In the genomic region with DNA sequence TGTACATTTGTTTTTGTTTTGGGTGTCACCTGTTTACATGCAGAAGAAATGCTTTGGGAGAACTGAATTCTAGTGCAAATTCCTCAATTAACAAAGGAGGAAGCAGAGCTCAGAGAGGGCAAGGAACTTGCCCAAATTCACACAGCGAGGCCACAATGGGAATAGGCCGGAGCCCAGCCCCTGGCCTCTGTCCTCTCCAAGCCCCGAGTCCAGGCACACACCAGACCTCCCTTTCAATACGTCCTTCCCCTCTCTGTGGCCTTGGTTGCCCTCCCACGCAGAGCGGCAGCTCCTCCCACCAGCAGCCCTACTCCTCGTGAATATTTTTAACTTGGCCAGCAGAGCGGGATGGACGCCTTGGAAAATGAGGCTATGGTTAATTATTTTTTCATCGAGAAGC, we compare ENCODE assay signal across 24 cellular contexts. TPM values are rescaled to one million over a fixed set of nuclear protein-coding genes. Genes with fewer than 3 reads are reported as not detected.
A peak's percentile ranks its signal among the peaks of the same experiment; 100 is the strongest.
DNase-seq lines count a peak whose midpoint lies in the region; ATAC-seq, FAIRE-seq and TF ChIP-seq lines count a peak whose summit lies in the region.
"Had no signal": no experiment of that assay in that cellular context is flagged by ENCODE, and none has a peak within 500 bp of the region (broad histone marks: within the 10 kb centered on the region; RNA-seq: fewer than 3 reads in every experiment).

No MANE protein-coding gene starts in this region.

- in situ Hi-C loops in K562 (cut with MboI) = no loop called here

- BruUV-seq in K562 (replicated peaks; lab: Mats Ljungman, UMichigan) = no TSS peak

- H3K4me3 Mint-ChIP-seq in activated T-helper 17 cell treated with anti-CD3 and anti-CD28 coated beads, Interleukin-2, amount 50 U/mL, for 72 hours = no peak overlapping the region
- H3K4me3 Mint-ChIP-seq in glutamatergic neuron (ENCODE audit: unreplicated experiment) = no peak overlapping the region
- H3K4me3 Mint-ChIP-seq: dendritic cell treated with granulocyte-macrophage colony-stimulating factor and Interleukin-4, amounts not matched to agents 40 ng/mL and 50 ng/mL, for 4 days; T-helper 1 cell treated with Interleukin-12 subunit alpha and Interleukin-12 subunit beta and Interleukin-4 antibody, amounts not matched to agents 30 μg/mL and 1 μg/mL, for 36 hours had no signal

- peaks cover 0 to 26% (median 17%) of the 10 kb centered on the region in 12 donors for H3K4me1 ChIP-seq in heart left ventricle
- peaks cover 9 to 35% of the 10 kb centered on the region in 2 experiments; a peak in 4 of 5 replicates for H3K4me1 ChIP-seq in K562 (replicated peaks in 1 of 2; ENCODE audit: control insufficient read depth in 2 of 2, insufficient read depth in 2 of 2, low read length in 2 of 2)
- H3K4me1 ChIP-seq in mucosa of rectum (ENCODE audit: control insufficient read depth in 2 of 2, insufficient read depth in 2 of 2, low read length in 2 of 2) = peaks cover 22 to 37% of the 10 kb centered on the region in 2 donors

- H3K36me3 ChIP-seq in heart left ventricle = peaks cover 0 to 10% (median under 1%) of the 10 kb centered on the region in 9 donors
- H3K36me3 ChIP-seq in K562 (ENCODE audit: control insufficient read depth, insufficient read depth, low read length) = no peaks in the 10 kb centered on the region
- H3K36me3 ChIP-seq in mucosa of rectum (ENCODE audit: control insufficient read depth in 2 of 2, insufficient read depth in 2 of 2, low read length in 2 of 2) = peaks cover 2 to 4% of the 10 kb centered on the region in 2 donors

- H3K9me1 ChIP-seq in K562 (ENCODE audit: control insufficient read depth, insufficient read depth, low read length) = no peaks in the 10 kb centered on the region

- no peaks in the 10 kb centered on the region for H4K20me1 ChIP-seq in K562 (replicated peaks; ENCODE audit: control insufficient read depth, insufficient read depth, low read length)

- 23 to 37% (median 25%) methylated on average over 10 of the region's 10 CpGs for WGBS in heart left ventricle, 4 donors
- 19% methylated on average over 5 of the region's 10 CpGs for whole genome bisulfite sequencing in K562 (ENCODE audit: insufficient coverage, low coverage, missing lambda C conversion rate)

- no peak for FAIRE-seq in K562 (lab: Jason Lieb, UNC)
- FAIRE-seq: GM12892 had no signal

- H3K27ac Mint-ChIP-seq in activated T-helper 17 cell treated with anti-CD3 and anti-CD28 coated beads, Interleukin-2, amount 50 U/mL, for 72 hours = no peak overlapping the region
- H3K27ac Mint-ChIP-seq in glutamatergic neuron (ENCODE audit: unreplicated experiment) = no peak overlapping the region
- H3K27ac Mint-ChIP-seq: activated B cell treated with CpG ODN at 0.5 μM for 24 hours; dendritic cell treated with granulocyte-macrophage colony-stimulating factor and Interleukin-4, amounts not matched to agents 40 ng/mL and 50 ng/mL, for 4 days; IgD-negative memory B cell; T-helper 1 cell treated with Interleukin-12 subunit alpha and Interleukin-12 subunit beta and Interleukin-4 antibody, amounts not matched to agents 30 μg/mL and 1 μg/mL, for 36 hours had no signal

- peaks cover 34% of the 10 kb centered on the region for H3K27me3 Mint-ChIP-seq in activated T-helper 17 cell treated with anti-CD3 and anti-CD28 coated beads, Interleukin-2, amount 50 U/mL, for 72 hours
- peaks cover 17% of the 10 kb centered on the region for H3K27me3 Mint-ChIP-seq in glutamatergic neuron (ENCODE audit: unreplicated experiment)

- peaks cover 5% of the 10 kb centered on the region for H3K4me1 Mint-ChIP-seq in activated T-helper 17 cell treated with anti-CD3 and anti-CD28 coated beads, Interleukin-2, amount 50 U/mL, for 72 hours
- peaks cover 2% of the 10 kb centered on the region for H3K4me1 Mint-ChIP-seq in glutamatergic neuron (ENCODE audit: low read depth, unreplicated experiment)

- no peak for TF ChIP-seq EP300 in K562 (IDR thresholded peaks at IDR 0.05; ENCODE audit: low read length)

- POLR2A ChIA-PET in K562 (lab: Yijun Ruan, JAX) = interaction anchor here (0.6 to 0.7 kb wide), 2 partner anchors 48 to 579 kb away, joined by 3 read pairs; no protein-coding TSS in a partner anchor

- H3K79me2 ChIP-seq in K562 (ENCODE audit: control insufficient read depth, insufficient read depth, low read length) = no peaks in the 10 kb centered on the region; the same call in 2 of the 3 replicates

- H3K4me2 ChIP-seq in K562 (ENCODE audit: insufficient read depth, low read length) = peak overlapping the region; percentile 32

- peak overlapping the region in 1 of 2 experiments; percentile 20; a peak in 1 of 4 replicates for H3K9ac ChIP-seq in K562 (ENCODE audit: insufficient read depth in 1 of 2, low read depth in 2 of 2, low read length in 2 of 2)
- H3K9ac ChIP-seq in mucosa of rectum (ENCODE audit: low read depth in 1 of 2, low read length in 2 of 2) = peak overlapping the region in 1 of 2 donors; percentile 23

- CTCF ChIA-PET in K562 (lab: Yijun Ruan, JAX; ENCODE audit: low intra/inter-chr PET ratio) = no interaction called here

- TF ChIP-seq POLR2A in heart left ventricle (IDR thresholded peaks at IDR 0.05) (no peak), K562 (conservative IDR thresholded peaks at IDR 0.05) (no peak)

- H3K4me3 ChIP-seq in heart left ventricle (no peak overlapping the region), K562 (no peak overlapping the region), mucosa of rectum (ENCODE audit: low read length in 2 of 2) (no peak overlapping the region)
- H3K4me3 ChIP-seq: MG63, mucosa of descending colon, stomach had no signal

- no peak for TF ChIP-seq CTCF in heart left ventricle (IDR thresholded peaks at IDR 0.05)
- TF ChIP-seq CTCF in K562 (IDR thresholded peaks at IDR 0.05 in 2 of 3, conservative IDR thresholded peaks at IDR 0.05 in 1 of 3; ENCODE audit: insufficient read depth in 2 of 3, low read depth in 1 of 3, low read length in 3 of 3) = no peak
- no peak for TF ChIP-seq CTCF in glutamatergic neuron (IDR thresholded peaks at IDR 0.05; ENCODE audit: partially characterized antibody, unreplicated experiment)

- ATAC-seq in heart left ventricle = peak in 3 of 4 donors; percentile 26 to 71 (median 44)
- ATAC-seq in K562 = no peak; the same call in 2 of the 3 replicates
- ATAC-seq in activated T-helper 17 cell treated with anti-CD3 and anti-CD28 coated beads, Interleukin-2, amount 50 U/mL, for 72 hours (replicated peaks) = no peak

- intact Hi-C loops in heart left ventricle (cut with DNase I) = no loop called here
- intact Hi-C loops in cardiac septum (cut with DNase I) = no loop called here
- intact Hi-C loops in K562 (cut with micrococcal nuclease) = no loop called here

- no peak overlapping the region for H2AFZ ChIP-seq in K562 (ENCODE audit: low read depth, low read length)

- H3K9me3 Mint-ChIP-seq in activated T-helper 17 cell treated with anti-CD3 and anti-CD28 coated beads, Interleukin-2, amount 50 U/mL, for 72 hours = no peaks in the 10 kb centered on the region
- peaks cover 10% of the 10 kb centered on the region for H3K9me3 Mint-ChIP-seq in glutamatergic neuron (ENCODE audit: unreplicated experiment)
- H3K9me3 Mint-ChIP-seq: dendritic cell treated with granulocyte-macrophage colony-stimulating factor and Interleukin-4, amounts not matched to agents 40 ng/mL and 50 ng/mL, for 4 days; T-helper 1 cell treated with Interleukin-12 subunit alpha and Interleukin-12 subunit beta and Interleukin-4 antibody, amounts not matched to agents 30 μg/mL and 1 μg/mL, for 36 hours had no signal

- DNase-seq in heart left ventricle (no peak), cardiac septum (ENCODE audit: low spot score) (no peak), K562 (ENCODE audit: extremely low read depth in 1 of 4, low spot score in 3 of 4) (peak; percentile 29 to 56 (median 46)), DMS114 treated with DMSO at 0.1 percent for 48 hours (lab: John Stamatoyannopoulos, UW; ENCODE audit: unreplicated experiment) (no peak), glutamatergic neuron (no peak), A172 (ENCODE audit: low spot score) (no peak)
- DNase-seq: activated B cell treated with CpG ODN at 0.5 μM for 24 hours; C1 segment of cervical spinal cord; MG63; NCI-H1436 treated with DMSO at 0.1 percent for 48 hours; NCI-H748 treated with DMSO at 0.1 percent for 48 hours; stimulated activated CD4-positive, alpha-beta T cell treated with anti-CD3 and anti-CD28 coated beads, Interleukin-2, amount 100 ng/mL, for 48 hours; stomach had no signal

- TF ChIP-seq RAD21 in K562 (CRISPR knock-in tag; conservative IDR thresholded peaks at IDR 0.05 in 1 of 2, IDR thresholded peaks at IDR 0.05 in 1 of 2) = no peak

- H3K36me3 Mint-ChIP-seq in activated T-helper 17 cell treated with anti-CD3 and anti-CD28 coated beads, Interleukin-2, amount 50 U/mL, for 72 hours (ENCODE audit: low read depth) = peaks cover 6% of the 10 kb centered on the region
- no peaks in the 10 kb centered on the region for H3K36me3 Mint-ChIP-seq in glutamatergic neuron (ENCODE audit: unreplicated experiment)
- H3K36me3 Mint-ChIP-seq: IgD-negative memory B cell had no signal

- H3K27me3 ChIP-seq in heart left ventricle = peaks cover 0 to 32% (median 16%) of the 10 kb centered on the region in 9 donors
- H3K27me3 ChIP-seq in K562 (ENCODE audit: control insufficient read depth in 2 of 2, insufficient read depth in 2 of 2, low read length in 2 of 2) = no peaks in the 10 kb centered on the region; a peak in 1 of 5 replicates
- no peaks in the 10 kb centered on the region for H3K27me3 ChIP-seq in mucosa of rectum (ENCODE audit: control insufficient read depth in 2 of 2, insufficient read depth in 2 of 2, low read length in 2 of 2)
- H3K27me3 ChIP-seq: MG63 had no signal

- H3K27ac ChIP-seq in heart left ventricle = peak overlapping the region in 4 of 12 donors; percentile 4 to 55 (median 17)
- no peak overlapping the region for H3K27ac ChIP-seq in K562 (ENCODE audit: extremely low read depth, low read depth, low read length)
- H3K27ac ChIP-seq in mucosa of rectum (ENCODE audit: low read depth in 2 of 2, low read length in 2 of 2) = peak overlapping the region; percentile 31 to 48
- H3K27ac ChIP-seq: HL-60 had no signal

- H3K9me3 ChIP-seq in heart left ventricle = peaks cover 0 to 4% (median 0%) of the 10 kb centered on the region in 12 donors
- no peaks in the 10 kb centered on the region for H3K9me3 ChIP-seq in K562 (replicated peaks; ENCODE audit: control insufficient read depth, insufficient read depth, low read depth, low read length)
- H3K9me3 ChIP-seq in mucosa of rectum (ENCODE audit: control insufficient read depth in 2 of 2, low read length in 2 of 2) = no peaks in the 10 kb centered on the region
- H3K9me3 ChIP-seq: MG63, mucosa of descending colon, stomach had no signal

RNA-seq across cellular contexts. Expression of a gene that starts 1.5 kb away (rescaled TPM):
- 10 to 100 TPM in 3 of 9 donors, 1 to 10 TPM in 6; 5.2 to 12.6 (median 8.1) TPM for total RNA-seq in heart left ventricle
- polyA plus RNA-seq in heart left ventricle = 10 to 100 TPM in 1 of 2 donors, 1 to 10 TPM in 1; 7.8 to 13.9 TPM
- 6.0 TPM for total RNA-seq in cardiac septum
- 5.4 and 20.1 TPM in 2 replicates for total RNA-seq in K562 (2011; cell fraction: chromatin; rRNA removed; ENCODE audit: low replicate concordance)
- total RNA-seq in K562 (2011; cell fraction: nucleolus; rRNA removed) = 9.2 and 11.7 TPM in 2 replicates
- total RNA-seq in K562 (2011; cell fraction: nucleoplasm; rRNA removed) = 6.9 and 8.3 TPM in 2 replicates
- total RNA-seq in K562 (2014; rRNA removed) = 4.2 and 4.4 TPM in 2 replicates
- total RNA-seq in K562 (2014; rRNA removed; fragmentation: Illumina TruSeq; extraction: Trizol) = 0.57 and 0.84 TPM in 2 replicates
- 1.6 TPM in 2 replicates for total RNA-seq in K562 (2015; rRNA removed; fragmentation: Illumina TruSeq; extraction: Trizol)
- total RNA-seq in K562 (2021) = 4.6 and 5.8 TPM in 2 replicates
- 3.0 and 4.2 TPM in 2 replicates for polyA plus RNA-seq in K562 (2011; rRNA removed)
- 4.8 and 9.8 TPM in 2 replicates for polyA plus RNA-seq in K562 (2011; cell fraction: cytosol; rRNA removed)
- 14.1 and 18.7 TPM in 2 replicates for polyA plus RNA-seq in K562 (2011; cell fraction: nucleus; rRNA removed)
- polyA plus RNA-seq in K562 (2012) = 2.4 and 4.6 TPM in 2 replicates
- polyA plus RNA-seq in K562 (2014; fragmentation: Illumina TruSeq; extraction: Trizol) = 1.5 and 3.2 TPM in 2 replicates
- polyA plus RNA-seq in K562 (2014; fragmentation: Nextera tagmentation; extraction: Ambion mirVana) = under 1 TPM; 0.13 to 0.20 TPM
- 3.6 and 5.8 TPM in 2 replicates for polyA plus RNA-seq in K562 (2014; rRNA removed)
- 1.2 and 1.3 TPM in 2 replicates for polyA minus RNA-seq in K562 (2011; rRNA and poly(A)+ RNA removed)
- polyA minus RNA-seq in K562 (2011; cell fraction: cytosol; rRNA and poly(A)+ RNA removed) = 5.9 TPM in 2 replicates
- polyA minus RNA-seq in K562 (2011; cell fraction: nucleus; rRNA and poly(A)+ RNA removed) = 4.6 and 4.7 TPM in 2 replicates
- under 1 TPM in 1 of 2 donors, not detected in 1; 0.09 TPM for total RNA-seq in activated T-helper 17 cell treated with anti-CD3 and anti-CD28 coated beads, Interleukin-2, amount 50 U/mL, for 72 hours
- total RNA-seq in glutamatergic neuron (ENCODE audit: unreplicated experiment) = 2.7 TPM
- total RNA-seq in A172 (2014; rRNA removed; shearing (Covaris generic)) = 20.4 and 41.0 TPM in 2 replicates
- total RNA-seq: activated B cell treated with CpG ODN at 0.5 μM for 24 hours had no signal
- polyA plus RNA-seq: IgD-negative memory B cell had no signal

RNA-seq across cellular contexts. Expression of a gene that starts 34.6 kb away (rescaled TPM):
- 10 to 100 TPM in 4 of 9 donors, 1 to 10 TPM in 5; 5.8 to 25.6 (median 9.6) TPM for total RNA-seq in heart left ventricle
- polyA plus RNA-seq in heart left ventricle = 10 to 100 TPM in 1 of 2 donors, 1 to 10 TPM in 1; 7.1 to 16.3 TPM
- total RNA-seq in cardiac septum = 5.3 TPM
- 0.83 TPM in 1 of 2 replicates, not detected in the other for total RNA-seq in K562 (2011; cell fraction: chromatin; rRNA removed; ENCODE audit: low replicate concordance)
- total RNA-seq in K562 (2011; cell fraction: nucleolus; rRNA removed) = not detected in 2 replicates
- total RNA-seq in K562 (2011; cell fraction: nucleoplasm; rRNA removed) = not detected in 2 replicates
- 0.53 and 0.54 TPM in 2 replicates for total RNA-seq in K562 (2014; rRNA removed)
- 0.32 TPM in 1 of 2 replicates, not detected in the other for total RNA-seq in K562 (2014; rRNA removed; fragmentation: Illumina TruSeq; extraction: Trizol)
- 0.26 TPM in 1 of 2 replicates, not detected in the other for total RNA-seq in K562 (2015; rRNA removed; fragmentation: Illumina TruSeq; extraction: Trizol)
- 0.73 and 0.89 TPM in 2 replicates for total RNA-seq in K562 (2021)
- 0.08 and 0.38 TPM in 2 replicates for polyA plus RNA-seq in K562 (2011; rRNA removed)
- 0.18 and 1.2 TPM in 2 replicates for polyA plus RNA-seq in K562 (2011; cell fraction: cytosol; rRNA removed)
- polyA plus RNA-seq in K562 (2011; cell fraction: nucleus; rRNA removed) = 0.10 and 1.6 TPM in 2 replicates
- 0.10 and 0.86 TPM in 2 replicates for polyA plus RNA-seq in K562 (2012)
- polyA plus RNA-seq in K562 (2014; fragmentation: Illumina TruSeq; extraction: Trizol) = 0.14 and 0.16 TPM in 2 replicates
- not detected for polyA plus RNA-seq in K562 (2014; fragmentation: Nextera tagmentation; extraction: Ambion mirVana)
- polyA plus RNA-seq in K562 (2014; rRNA removed) = 0.13 and 0.20 TPM in 2 replicates
- 0.49 TPM in 1 of 2 replicates, not detected in the other for polyA minus RNA-seq in K562 (2011; rRNA and poly(A)+ RNA removed)
- polyA minus RNA-seq in K562 (2011; cell fraction: cytosol; rRNA and poly(A)+ RNA removed) = not detected in 2 replicates
- polyA minus RNA-seq in K562 (2011; cell fraction: nucleus; rRNA and poly(A)+ RNA removed) = not detected in 2 replicates
- total RNA-seq in activated T-helper 17 cell treated with anti-CD3 and anti-CD28 coated beads, Interleukin-2, amount 50 U/mL, for 72 hours = 100 to 1,000 TPM; 170 to 245 TPM
- total RNA-seq in glutamatergic neuron (ENCODE audit: unreplicated experiment) = 61.1 TPM
- total RNA-seq in A172 (2014; rRNA removed; shearing (Covaris generic)) = 0.86 and 0.95 TPM in 2 replicates

RNA-seq across cellular contexts. Expression of a gene that starts 39.5 kb away (rescaled TPM):
- total RNA-seq in heart left ventricle (10 to 100 TPM; 11.9 to 34.9 (median 23.8) TPM), cardiac septum (18.8 TPM), K562 (2014; rRNA removed) (29.0 and 41.6 TPM in 2 replicates), K562 (2014; rRNA removed; fragmentation: Illumina TruSeq; extraction: Trizol) (2.7 and 3.2 TPM in 2 replicates), K562 (2015; rRNA removed; fragmentation: Illumina TruSeq; extraction: Trizol) (7.3 and 8.3 TPM in 2 replicates), K562 (2021) (62.8 and 70.2 TPM in 2 replicates), glutamatergic neuron (ENCODE audit: unreplicated experiment) (2.1 TPM)
- polyA plus RNA-seq in heart left ventricle (10 to 100 TPM; 10.4 to 17.7 TPM), K562 (2011; rRNA removed) (4.0 and 13.8 TPM in 2 replicates), K562 (2014; fragmentation: Illumina TruSeq; extraction: Trizol) (18.4 and 49.9 TPM in 2 replicates), K562 (2014; fragmentation: Nextera tagmentation; extraction: Ambion mirVana) (under 1 TPM; 0.67 to 0.69 TPM), K562 (2014; rRNA removed) (22.5 and 28.1 TPM in 2 replicates)
- total RNA-seq in K562 (2011; cell fraction: chromatin; rRNA removed; ENCODE audit: low replicate concordance) = 7.9 and 25.6 TPM in 2 replicates
- total RNA-seq in K562 (2011; cell fraction: nucleolus; rRNA removed) = 22.5 and 24.0 TPM in 2 replicates
- 13.4 and 14.2 TPM in 2 replicates for total RNA-seq in K562 (2011; cell fraction: nucleoplasm; rRNA removed)
- 6.0 and 18.2 TPM in 2 replicates for polyA plus RNA-seq in K562 (2011; cell fraction: cytosol; rRNA removed)
- polyA plus RNA-seq in K562 (2011; cell fraction: nucleus; rRNA removed) = 9.9 and 15.1 TPM in 2 replicates
- 24.9 and 50.5 TPM in 2 replicates for polyA plus RNA-seq in K562 (2012)
- polyA minus RNA-seq in K562 (2011; rRNA and poly(A)+ RNA removed) = 1.9 and 2.3 TPM in 2 replicates
- polyA minus RNA-seq in K562 (2011; cell fraction: cytosol; rRNA and poly(A)+ RNA removed) = 12.7 and 21.9 TPM in 2 replicates
- polyA minus RNA-seq in K562 (2011; cell fraction: nucleus; rRNA and poly(A)+ RNA removed) = 10.2 and 10.6 TPM in 2 replicates
- total RNA-seq in activated T-helper 17 cell treated with anti-CD3 and anti-CD28 coated beads, Interleukin-2, amount 50 U/mL, for 72 hours = 1 to 10 TPM; 1.0 to 2.3 TPM
- total RNA-seq in A172 (2014; rRNA removed; shearing (Covaris generic)) = 18.2 and 23.0 TPM in 2 replicates
- total RNA-seq: activated B cell treated with CpG ODN at 0.5 μM for 24 hours, OCI-LY7 had no signal

RNA-seq across cellular contexts. Expression of a gene that starts 59.1 kb away (rescaled TPM):
- 10 to 100 TPM in 1 of 9 donors, 1 to 10 TPM in 1, not detected in 7; 5.3 to 10.3 TPM for total RNA-seq in heart left ventricle
- under 1 TPM in 1 of 2 donors, not detected in 1; 0.17 TPM for polyA plus RNA-seq in heart left ventricle
- not detected for total RNA-seq in cardiac septum
- total RNA-seq in K562 (2011; cell fraction: chromatin; rRNA removed; ENCODE audit: low replicate concordance) = not detected in 2 replicates
- total RNA-seq in K562 (2011; cell fraction: nucleolus; rRNA removed) = not detected in 2 replicates
- not detected in 2 replicates for total RNA-seq in K562 (2011; cell fraction: nucleoplasm; rRNA removed)
- not detected in 2 replicates for total RNA-seq in K562 (2014; rRNA removed)
- not detected in 2 replicates for total RNA-seq in K562 (2014; rRNA removed; fragmentation: Illumina TruSeq; extraction: Trizol)
- not detected in 2 replicates for total RNA-seq in K562 (2015; rRNA removed; fragmentation: Illumina TruSeq; extraction: Trizol)
- total RNA-seq in K562 (2021) = not detected in 2 replicates
- polyA plus RNA-seq in K562 (2011; rRNA removed) = not detected in 2 replicates
- not detected in 2 replicates for polyA plus RNA-seq in K562 (2011; cell fraction: cytosol; rRNA removed)
- polyA plus RNA-seq in K562 (2011; cell fraction: nucleus; rRNA removed) = not detected in 2 replicates
- polyA plus RNA-seq in K562 (2012) = 0.19 TPM in 1 of 2 replicates, not detected in the other
- polyA plus RNA-seq in K562 (2014; fragmentation: Illumina TruSeq; extraction: Trizol) = not detected in 2 replicates
- polyA plus RNA-seq in K562 (2014; fragmentation: Nextera tagmentation; extraction: Ambion mirVana) = not detected
- not detected in 2 replicates for polyA plus RNA-seq in K562 (2014; rRNA removed)
- polyA minus RNA-seq in K562 (2011; rRNA and poly(A)+ RNA removed) = not detected in 2 replicates
- not detected in 2 replicates for polyA minus RNA-seq in K562 (2011; cell fraction: cytosol; rRNA and poly(A)+ RNA removed)
- polyA minus RNA-seq in K562 (2011; cell fraction: nucleus; rRNA and poly(A)+ RNA removed) = not detected in 2 replicates
- not detected for total RNA-seq in activated T-helper 17 cell treated with anti-CD3 and anti-CD28 coated beads, Interleukin-2, amount 50 U/mL, for 72 hours
- not detected for total RNA-seq in glutamatergic neuron (ENCODE audit: unreplicated experiment)
- not detected in 2 replicates for total RNA-seq in A172 (2014; rRNA removed; shearing (Covaris generic))
- total RNA-seq: activated B cell treated with CpG ODN at 0.5 μM for 24 hours, fibroblast of villous mesenchyme, ureter had no signal

Comparison
In these comparisons a context has a peak if more than half of its experiments do, and no peak if none do; other contexts are left out.
1. ATAC-seq: peak in heart left ventricle (3 of 4); none in K562 (single experiment) and activated T-helper 17 cell treated with anti-CD3 and anti-CD28 coated beads, Interleukin-2, amount 50 U/mL, for 72 hours (single experiment).
2. DNase-seq: peak in K562 (4 of 4); none in heart left ventricle (0 of 5), cardiac septum (single experiment), DMS114 treated with DMSO at 0.1 percent for 48 hours (single experiment), glutamatergic neuron (single experiment) and A172 (single experiment).